12 cellular contexts compared by ENCODE assay signal in the genomic region with DNA sequence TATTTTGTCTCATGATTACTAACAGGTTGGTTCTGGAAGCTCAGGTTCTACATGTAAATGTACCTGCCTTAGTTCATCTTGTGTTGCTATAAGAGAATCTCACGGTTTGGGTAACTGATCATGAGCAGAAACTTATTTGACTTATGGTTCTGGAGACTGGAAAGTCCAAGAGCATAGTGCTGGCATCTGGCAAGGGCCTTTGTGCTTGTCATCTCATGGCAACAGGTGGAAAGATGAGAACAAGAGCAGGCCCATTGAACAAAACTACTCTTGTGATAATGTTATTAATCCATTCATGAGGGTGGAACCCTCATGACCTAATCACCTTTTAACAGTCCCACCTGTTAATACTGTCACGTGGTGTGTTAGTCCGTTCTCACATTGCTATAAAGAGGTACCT. TPM values are rescaled to one million over a fixed set of nuclear protein-coding genes. Genes with fewer than 3 reads are reported as not detected.
"Had no signal": no experiment of that assay in that cellular context is flagged by ENCODE, and none has a peak within 500 bp of the region (broad histone marks: within the 10 kb centered on the region; RNA-seq: fewer than 3 reads in every experiment).

No MANE protein-coding gene starts in this region.

- H2AFZ ChIP-seq: GM23248, GM23338 had no signal

- FAIRE-seq: H1, H54 had no signal

- H3K36me3 ChIP-seq: HAP-1 had no signal

- ATAC-seq: GM23338, HCT116 had no signal

- H3K4me2 ChIP-seq: GM23338 had no signal

- H3K9ac ChIP-seq: GM23248 had no signal

- H3K9me3 ChIP-seq: HAP-1 had no signal

- H3K4me3 ChIP-seq: GM23248, GM23338, HAP-1 had no signal

- H3K4me1 ChIP-seq: HAP-1 had no signal

- DNase-seq: GM23248, GOT3, H7, H9, HCEC 1CT, HFFc6 had no signal

- H3K27ac ChIP-seq: GM23248 had no signal

RNA-seq across cellular contexts. Expression of gene SLC25A21, which starts 48.7 kb away (rescaled TPM):
- total RNA-seq: GM23248, H4 had no signal
